In genomic region chr2:207744050-207744449, GRCh38 we compare ENCODE assay signal across 29 cellular contexts. TPM values are rescaled to one million over a fixed set of nuclear protein-coding genes. Genes with fewer than 3 reads are reported as not detected.
"Had no signal": no experiment of that assay in that cellular context is flagged by ENCODE, and none has a peak within 500 bp of the region (broad histone marks: within the 10 kb centered on the region; RNA-seq: fewer than 3 reads in every experiment).

No MANE protein-coding gene starts in this region.

- H3K27ac ChIP-seq: neural progenitor cell, ovary, parathyroid adenoma, psoas muscle, skin epidermis, spleen, suprapubic skin, testis, tibial nerve, upper lobe of left lung, vagina had no signal

- H3K4me2 ChIP-seq: neural progenitor cell, smooth muscle cell had no signal

- H3K79me2 ChIP-seq: parathyroid adenoma had no signal

- H3K4me3 ChIP-seq: neural progenitor cell, ovary, psoas muscle, skin epidermis, smooth muscle cell, spleen, suprapubic skin, testis, tibial nerve, upper lobe of left lung, vagina had no signal

- FAIRE-seq: urothelium cell line had no signal

- H3K4me1 ChIP-seq: psoas muscle, spleen, suprapubic skin, testis, tibial nerve, vagina had no signal

- H3K9me3 ChIP-seq: ovary, psoas muscle, spleen, suprapubic skin, testis, tibial nerve, upper lobe of left lung, vagina had no signal

- H3K27me3 ChIP-seq: neural progenitor cell, ovary, spleen, suprapubic skin, testis, tibial nerve, upper lobe of left lung, vagina had no signal

- ATAC-seq: naive thymus-derived CD4-positive, alpha-beta T cell; natural killer cell; psoas muscle; right cardiac atrium; sciatic nerve; stimulated activated memory B cell treated with anti-CD40 and anti-IgM and Interleukin-4, amounts not matched to agents 10 μg/mL and 1 μg/mL and 100 μg/mL, for 72 hours; stimulated activated naive CD8-positive, alpha-beta T cell treated with anti-CD3 and anti-CD28 coated beads, Interleukin-15, amount 100 ng/mL, for 72 hours; stimulated activated naive CD8-positive, alpha-beta T cell treated with anti-CD3 and anti-CD28 coated beads, Interleukin-15, Interleukin-2, amounts not matched to agents 100 U/mL and 50 U/mL, for 24 hours had no signal

- H3K9ac ChIP-seq: neural progenitor cell, parathyroid adenoma had no signal

- DNase-seq: naive thymus-derived CD4-positive, alpha-beta T cell; natural killer cell; occipital lobe; ovary; psoas muscle; right cardiac atrium; spleen; stimulated activated CD4-positive, alpha-beta T cell treated with anti-CD3 and anti-CD28 coated beads, Interleukin-12 subunit alpha, Interleukin-12 subunit beta, amount 100 ng/mL, for 4 hours; stimulated activated CD4-positive, alpha-beta T cell treated with anti-CD3 and anti-CD28 coated beads, Interleukin-1b, Interleukin-23, amount 100 ng/mL, for 48 hours; stimulated activated CD4-positive, alpha-beta T cell treated with anti-CD3 and anti-CD28 coated beads, Interleukin-4, amount 100 ng/mL, for 1 hour; stimulated activated CD4-positive, alpha-beta T cell treated with anti-CD3 and anti-CD28 coated beads, Interleukin-4, amount 100 ng/mL, for 4 hours; stimulated activated CD8-positive, alpha-beta memory T cell treated with anti-CD3 and anti-CD28 coated beads, Interleukin-4, amount 100 ng/mL, for 48 hours; stimulated activated naive CD4-positive, alpha-beta T cell; stimulated activated naive CD8-positive, alpha-beta T cell treated with anti-CD3 and anti-CD28 coated beads, Interleukin-15, amount 100 ng/mL, for 72 hours; stimulated activated naive CD8-positive, alpha-beta T cell treated with anti-CD3 and anti-CD28 coated beads, Interleukin-15, Interleukin-2, amounts not matched to agents 100 U/mL and 50 U/mL, for 24 hours; substantia nigra; testis; trophoblast cell; upper lobe of left lung had no signal

- H3K36me3 ChIP-seq: neural progenitor cell, ovary had no signal

- H2AFZ ChIP-seq: neural progenitor cell, parathyroid adenoma had no signal

RNA-seq across cellular contexts. Expression of gene FZD5, which starts 25.7 kb away (rescaled TPM):
- polyA plus RNA-seq: naive thymus-derived CD4-positive, alpha-beta T cell had no signal
